Comparison of ENCODE assay signal across 12 cellular contexts in genomic region chr22:35601743-35602633, GRCh38. TPM values are rescaled to one million over a fixed set of nuclear protein-coding genes. Genes with fewer than 3 reads are reported as not detected.
DNase-seq lines count a peak whose midpoint lies in the region; ATAC-seq and TF ChIP-seq lines count a peak whose summit lies in the region.
"Had no signal": no experiment of that assay in that cellular context is flagged by ENCODE, and none has a peak within 500 bp of the region (broad histone marks: within the 10 kb centered on the region; RNA-seq: fewer than 3 reads in every experiment).

No MANE protein-coding gene starts in this region.

- CTCF ChIA-PET in AG04450 (lab: Charles Lee), result no interaction called here

- H3K4me1 ChIP-seq in hepatocyte (ENCODE audit: insufficient read depth), result no peaks in the 10 kb centered on the region

- 74% methylated on average over 11 of the region's 11 CpGs for WGBS in hepatocyte (ENCODE audit: low lambda C conversion rate, missing lambda C conversion rate)

- peak; percentile 27 for ATAC-seq in T-helper 17 cell
- ATAC-seq in GM21723 (IDR thresholded peaks at IDR 0.05; ENCODE audit: unreplicated experiment), result no peak
- no peak for ATAC-seq in GM18867 (IDR thresholded peaks at IDR 0.05; ENCODE audit: unreplicated experiment)

- H4K20me1 ChIP-seq in hepatocyte (ENCODE audit: insufficient read depth, poor library complexity, severe bottlenecking), result no peaks in the 10 kb centered on the region

- no peaks in the 10 kb centered on the region for H3K9me3 ChIP-seq in AG04450 (ENCODE audit: control insufficient read depth, insufficient read depth, low read length)
- H3K9me3 ChIP-seq in T-helper 17 cell (ENCODE audit: control insufficient read depth, low read length, poor library complexity, severe bottlenecking), result no peaks in the 10 kb centered on the region
- H3K9me3 ChIP-seq in hepatocyte (ENCODE audit: low read depth), result no peaks in the 10 kb centered on the region

- no peaks in the 10 kb centered on the region for H3K9me3 Mint-ChIP-seq in HFFc6
- H3K9me3 Mint-ChIP-seq: activated naive CD4-positive, alpha-beta T cell treated with anti-CD3 and anti-CD28 coated beads, Interleukin-2, amount 50 U/mL, for 24 hours; IgD-negative memory B cell had no signal

- POLR2A ChIA-PET in AG04450 (lab: Yijun Ruan, JAX), result no interaction called here

- no peak overlapping the region for H3K4me3 ChIP-seq in AG04450 (ENCODE audit: low read depth, low read length)
- no peak overlapping the region for H3K4me3 ChIP-seq in hepatocyte

- H3K4me3 Mint-ChIP-seq in HFFc6 (no peak overlapping the region), T-helper 17 cell (no peak overlapping the region)
- H3K4me3 Mint-ChIP-seq: activated naive CD4-positive, alpha-beta T cell treated with anti-CD3 and anti-CD28 coated beads, Interleukin-2, amount 50 U/mL, for 24 hours; IgD-negative memory B cell had no signal

- no peak overlapping the region for H2AFZ ChIP-seq in hepatocyte

- no peaks in the 10 kb centered on the region for H3K36me3 ChIP-seq in hepatocyte (replicated peaks; ENCODE audit: insufficient read depth, low read depth)

- H3K36me3 Mint-ChIP-seq in HFFc6 (ENCODE audit: low read depth), result no peaks in the 10 kb centered on the region
- H3K36me3 Mint-ChIP-seq in T-helper 17 cell (ENCODE audit: low read depth), result no peaks in the 10 kb centered on the region
- H3K36me3 Mint-ChIP-seq: activated naive CD4-positive, alpha-beta T cell treated with anti-CD3 and anti-CD28 coated beads, Interleukin-2, amount 50 U/mL, for 24 hours; IgD-negative memory B cell had no signal

- peaks cover 12% of the 10 kb centered on the region; the same call in 1 of the 2 replicates for H3K4me1 Mint-ChIP-seq in HFFc6 (ENCODE audit: low read depth)
- peaks cover 2% of the 10 kb centered on the region for H3K4me1 Mint-ChIP-seq in T-helper 17 cell
- H3K4me1 Mint-ChIP-seq: activated naive CD4-positive, alpha-beta T cell treated with anti-CD3 and anti-CD28 coated beads, Interleukin-2, amount 50 U/mL, for 24 hours had no signal

- no peak overlapping the region for H3K27ac Mint-ChIP-seq in HFFc6
- H3K27ac Mint-ChIP-seq in T-helper 17 cell, result no peak overlapping the region
- H3K27ac Mint-ChIP-seq: activated naive CD4-positive, alpha-beta T cell treated with anti-CD3 and anti-CD28 coated beads, Interleukin-2, amount 50 U/mL, for 24 hours; IgD-negative memory B cell had no signal

- H3K27me3 ChIP-seq in AG04450 (ENCODE audit: control insufficient read depth, insufficient read depth, low read length), result peaks cover 5% of the 10 kb centered on the region
- no peaks in the 10 kb centered on the region for H3K27me3 ChIP-seq in hepatocyte

- H3K27me3 Mint-ChIP-seq in HFFc6 (ENCODE audit: insufficient read depth) (peaks cover 17% of the 10 kb centered on the region), T-helper 17 cell (peaks cover 10% of the 10 kb centered on the region)
- H3K27me3 Mint-ChIP-seq: activated naive CD4-positive, alpha-beta T cell treated with anti-CD3 and anti-CD28 coated beads, Interleukin-2, amount 50 U/mL, for 24 hours had no signal

- no peaks in the 10 kb centered on the region for H3K79me2 ChIP-seq in hepatocyte

- peak; percentile 20 for DNase-seq in AG04450 (ENCODE audit: low read depth, low spot score)
- peak; percentile 73 for DNase-seq in HFFc6
- DNase-seq in T-helper 17 cell, result no peak
- DNase-seq in hepatocyte (ENCODE audit: low spot score), result peak; percentile 57
- DNase-seq in stimulated activated CD4-positive, alpha-beta T cell treated with anti-CD3 and anti-CD28 coated beads, Interleukin-4, amount 100 ng/mL, for 4 hours, result no peak
- no peak for DNase-seq in NCI-H1436 treated with DMSO at 0.1 percent for 48 hours (lab: John Stamatoyannopoulos, UW)
- DNase-seq: DMS79, retina had no signal

- no peak for TF ChIP-seq CTCF in AG04450 (IDR thresholded peaks at IDR 0.05; ENCODE audit: low read depth, low read length)
- TF ChIP-seq CTCF in HFFc6 (IDR thresholded peaks at IDR 0.05), result no peak
- TF ChIP-seq CTCF in hepatocyte (IDR thresholded peaks at IDR 0.05; ENCODE audit: poor library complexity), result no peak

- no peaks in the 10 kb centered on the region for H3K9me2 ChIP-seq in hepatocyte (replicated peaks; ENCODE audit: insufficient read depth)

- H3K27ac ChIP-seq in AG04450 (ENCODE audit: low read depth, low read length) (no peak overlapping the region), hepatocyte (no peak overlapping the region)

- no peak overlapping the region for H3K4me2 ChIP-seq in hepatocyte

RNA-seq across cellular contexts. Expression of gene MB, which starts 15.1 kb away (rescaled TPM):
- polyA plus RNA-seq in AG04450 (2011; rRNA removed), result not detected in 2 replicates
- not detected in 2 replicates for polyA minus RNA-seq in AG04450 (2011; rRNA and poly(A)+ RNA removed)
- total RNA-seq in HFFc6 (2021; fragmentation: NEBNext Ultra II Directional; extraction: Animal tissue kit (Norgen Biotek cat#: 25700)), result not detected
- not detected for total RNA-seq in T-helper 17 cell
- not detected in 2 replicates for total RNA-seq in hepatocyte
- polyA plus RNA-seq in hepatocyte, result 0.64 and 0.75 TPM in 2 replicates
- polyA plus RNA-seq: IgD-negative memory B cell had no signal

RNA-seq across cellular contexts. Expression of gene APOL6, which starts 46.3 kb away (rescaled TPM):
- polyA plus RNA-seq in AG04450 (2011; rRNA removed) (12.1 and 15.0 TPM in 2 replicates), hepatocyte (2.7 and 3.1 TPM in 2 replicates)
- 26.0 and 34.0 TPM in 2 replicates for polyA minus RNA-seq in AG04450 (2011; rRNA and poly(A)+ RNA removed)
- total RNA-seq in HFFc6 (2021; fragmentation: NEBNext Ultra II Directional; extraction: Animal tissue kit (Norgen Biotek cat#: 25700)), result 1 to 10 TPM; 1.4 to 3.6 (median 3.4) TPM
- total RNA-seq in T-helper 17 cell (10 to 100 TPM; 42.7 to 44.8 TPM), hepatocyte (19.6 and 21.0 TPM in 2 replicates)

Comparison
In these comparisons a context has a peak if more than half of its experiments do, and no peak if none do; other contexts are left out.
1. DNase-seq: peak in AG04450 (single experiment), HFFc6 (single experiment) and hepatocyte (single experiment); none in T-helper 17 cell (0 of 3), stimulated activated CD4-positive, alpha-beta T cell treated with anti-CD3 and anti-CD28 coated beads, Interleukin-4, amount 100 ng/mL, for 4 hours (0 of 2) and NCI-H1436 treated with DMSO at 0.1 percent for 48 hours (single experiment).